Comparison of ENCODE assay signal across 13 cellular contexts in the genomic region with DNA sequence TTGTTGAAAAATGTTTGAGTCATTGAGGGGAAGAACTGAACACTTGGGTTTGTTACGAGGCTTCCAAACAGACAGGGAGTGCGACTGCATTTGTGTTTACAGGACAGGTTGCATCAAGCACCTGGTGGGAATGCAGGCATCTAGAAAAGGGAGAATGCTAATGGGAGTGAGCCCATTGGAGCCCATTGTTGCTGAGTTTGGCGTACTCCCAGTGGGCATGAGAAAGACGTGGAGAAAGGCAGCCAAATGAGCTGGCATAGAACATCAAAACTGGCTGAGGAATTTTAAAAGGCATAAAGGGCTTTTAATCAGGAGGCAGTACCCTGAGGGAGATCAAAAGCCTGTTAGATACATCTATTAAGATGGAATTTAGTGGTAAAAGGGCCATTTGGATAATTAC.
"Had no signal": no experiment of that assay in that cellular context is flagged by ENCODE, and none has a peak within 500 bp of the region (broad histone marks: within the 10 kb centered on the region; RNA-seq: fewer than 3 reads in every experiment).

No MANE protein-coding gene starts in this region.

- DNase-seq: activated CD4-positive, alpha-beta memory T cell treated with anti-CD3 and anti-CD28 coated beads, Interleukin-2, amount 10 ng/mL, durations not matched to agents 7 days and 5 days; activated CD4-positive, alpha-beta T cell treated with anti-CD3 and anti-CD28 coated beads for 36 hours; activated gamma-delta T cell; activated naive CD8-positive, alpha-beta T cell treated with anti-CD3 and anti-CD28 coated beads, Interleukin-2, amount 10 ng/mL, durations not matched to agents 7 days and 5 days; activated T-cell treated with anti-CD3 and anti-CD28 coated beads, Interleukin-2, amount 50 U/mL, for 48 hours; aorta; effector CD4-positive, alpha-beta T cell; foreskin melanocyte; natural killer cell; occipital lobe; stimulated activated CD4-positive, alpha-beta T cell treated with anti-CD3 and anti-CD28 coated beads, Interleukin-12 subunit alpha, Interleukin-12 subunit beta, amount 100 ng/mL, for 4 hours; stimulated activated naive CD4-positive, alpha-beta T cell treated with Interleukin-2 at 50 U/mL for 16 hours; T1000 had no signal

- ATAC-seq: activated CD4-positive, alpha-beta T cell treated with anti-CD3 and anti-CD28 coated beads for 36 hours; natural killer cell had no signal
